In the genomic region with DNA sequence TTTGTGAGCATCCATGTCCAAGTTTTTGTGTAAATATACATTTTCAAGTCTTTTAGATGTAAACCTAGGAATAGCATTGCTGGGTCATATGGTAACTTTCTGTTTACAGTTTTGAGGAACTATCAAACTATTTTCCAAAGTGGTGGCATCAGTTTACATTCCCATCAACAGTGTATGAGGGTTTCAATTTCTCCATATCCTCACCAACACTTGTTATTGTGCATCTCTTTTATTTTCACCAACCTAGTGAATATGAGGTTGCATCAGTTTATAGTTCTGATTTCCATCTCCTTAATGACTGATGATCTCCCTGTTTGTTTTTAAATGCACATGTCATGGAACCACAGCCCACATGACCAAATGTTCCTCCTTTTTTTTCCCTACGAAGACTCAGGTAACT, we compare ENCODE assay signal across 39 cellular contexts.
"Had no signal": no experiment of that assay in that cellular context is flagged by ENCODE, and none has a peak within 500 bp of the region (broad histone marks: within the 10 kb centered on the region; RNA-seq: fewer than 3 reads in every experiment).

No MANE protein-coding gene starts in this region.

- DNase-seq: activated effector memory CD4-positive, alpha-beta T cell treated with anti-CD3 and anti-CD28 coated beads, Interleukin-2, amount 50 U/mL, for 16 hours; activated effector memory CD4-positive, alpha-beta T cell treated with Interleukin-2 at 50 U/mL for 16 hours; activated gamma-delta T cell; activated gamma-delta T cell treated with Interleukin-2 at 50 U/mL for 16 hours; activated naive CD4-positive, alpha-beta T cell; activated naive CD4-positive, alpha-beta T cell treated with anti-CD3 and anti-CD28 coated beads for 36 hours; activated naive CD4-positive, alpha-beta T cell treated with anti-CD3 and anti-CD28 coated beads, Interleukin-2, amount 10 ng/mL, durations not matched to agents 7 days and 5 days; activated naive CD4-positive, alpha-beta T cell treated with anti-CD3 and anti-CD28 coated beads, Interleukin-2, amount 50 U/mL, for 16 hours; activated naive CD4-positive, alpha-beta T cell treated with Interleukin-2 at 50 U/mL for 16 hours; activated naive CD8-positive, alpha-beta T cell treated with anti-CD3 and anti-CD28 coated beads for 36 hours; activated naive CD8-positive, alpha-beta T cell treated with anti-CD3 and anti-CD28 coated beads, Interleukin-2, amount 10 ng/mL, durations not matched to agents 7 days and 5 days; activated naive CD8-positive, alpha-beta T cell treated with anti-CD3 and anti-CD28 coated beads, Interleukin-2, amount 50 U/mL, for 24 hours; activated T-cell treated with anti-CD3 and anti-CD28 coated beads, Interleukin-2, amount 50 U/mL, for 1 hour; activated T-cell treated with anti-CD3 and anti-CD28 coated beads, Interleukin-2, amount 50 U/mL, for 24 hours; activated T-cell treated with anti-CD3 and anti-CD28 coated beads, Interleukin-2, amount 50 U/mL, for 4 hours; activated T-cell treated with anti-CD3 and anti-CD28 coated beads, Interleukin-2, amount 50 U/mL, for 48 hours; activated T-cell treated with anti-CD3 and anti-CD28 coated beads, Interleukin-2, amount 50 U/mL, for 72 hours; adrenal gland; amniotic stem cell; amygdala; anterior cingulate cortex; aorta; body of pancreas; brain microvascular endothelial cell; caudate nucleus; central memory CD4-positive, alpha-beta T cell; cerebellar nuclear complex had no signal

- H3K9me3 ChIP-seq: adrenal gland, ascending aorta, body of pancreas, breast epithelium had no signal

- H3K27me3 ChIP-seq: adrenal gland, ascending aorta, body of pancreas, brain microvascular endothelial cell, breast epithelium, cardiac muscle cell had no signal

- H3K4me3 Mint-ChIP-seq: activated naive CD4-positive, alpha-beta T cell treated with anti-CD3 and anti-CD28 coated beads for 36 hours; activated naive CD4-positive, alpha-beta T cell treated with anti-CD3 and anti-CD28 coated beads, Interleukin-2, amount 10 ng/mL, durations not matched to agents 7 days and 5 days; activated naive CD4-positive, alpha-beta T cell treated with anti-CD3 and anti-CD28 coated beads, Interleukin-2, amount 50 U/mL, for 24 hours; activated naive CD8-positive, alpha-beta T cell; activated naive CD8-positive, alpha-beta T cell treated with anti-CD3 and anti-CD28 coated beads for 36 hours; activated naive CD8-positive, alpha-beta T cell treated with anti-CD3 and anti-CD28 coated beads, Interleukin-2, amount 10 ng/mL, durations not matched to agents 7 days and 5 days; activated naive CD8-positive, alpha-beta T cell treated with anti-CD3 and anti-CD28 coated beads, Interleukin-2, amount 50 U/mL, for 24 hours; activated T-cell treated with anti-CD3 and anti-CD28 coated beads, Interleukin-2, amount 50 U/mL, for 24 hours; activated T-cell treated with anti-CD3 and anti-CD28 coated beads, Interleukin-2, amount 50 U/mL, for 4 hours; activated T-cell treated with anti-CD3 and anti-CD28 coated beads, Interleukin-2, amount 50 U/mL, for 72 hours; activated T-helper 1 cell treated with anti-CD3 and anti-CD28 coated beads, Interleukin-12 subunit alpha, Interleukin-12 subunit beta, Interleukin-2, Interleukin-4 antibody, amounts not matched to agents 30 ng/mL and 10 ng/mL and 1 ng/mL, durations not matched to agents 14 hours and 24 hours and 36 hours; activated T-helper 17 cell treated with anti-CD3 and anti-CD28 coated beads, Interleukin-2, amount 50 U/mL, for 72 hours; brain; central memory CD8-positive, alpha-beta T cell had no signal

- H3K4me1 ChIP-seq: body of pancreas, breast epithelium had no signal

- H3K27ac Mint-ChIP-seq: activated naive CD4-positive, alpha-beta T cell treated with anti-CD3 and anti-CD28 coated beads for 36 hours; activated naive CD4-positive, alpha-beta T cell treated with anti-CD3 and anti-CD28 coated beads, Interleukin-2, amount 10 ng/mL, durations not matched to agents 7 days and 5 days; activated naive CD4-positive, alpha-beta T cell treated with anti-CD3 and anti-CD28 coated beads, Interleukin-2, amount 50 U/mL, for 24 hours; activated naive CD4-positive, alpha-beta T cell treated with anti-CD3 and anti-CD28 coated beads, Interleukin-2, amount 50 U/mL, for 72 hours; activated naive CD8-positive, alpha-beta T cell; activated naive CD8-positive, alpha-beta T cell treated with anti-CD3 and anti-CD28 coated beads for 36 hours; activated naive CD8-positive, alpha-beta T cell treated with anti-CD3 and anti-CD28 coated beads, Interleukin-2, amount 10 ng/mL, durations not matched to agents 7 days and 5 days; activated naive CD8-positive, alpha-beta T cell treated with anti-CD3 and anti-CD28 coated beads, Interleukin-2, amount 50 U/mL, for 24 hours; activated T-cell treated with anti-CD3 and anti-CD28 coated beads, Interleukin-2, amount 50 U/mL, for 24 hours; activated T-cell treated with anti-CD3 and anti-CD28 coated beads, Interleukin-2, amount 50 U/mL, for 72 hours; activated T-helper 1 cell treated with anti-CD3 and anti-CD28 coated beads, Interleukin-12 subunit alpha, Interleukin-12 subunit beta, Interleukin-2, Interleukin-4 antibody, amounts not matched to agents 30 ng/mL and 10 ng/mL and 1 ng/mL, durations not matched to agents 14 hours and 24 hours and 36 hours; activated T-helper 17 cell treated with anti-CD3 and anti-CD28 coated beads, Interleukin-2, amount 50 U/mL, for 72 hours; activated T-helper 2 cell treated with anti-CD3 and anti-CD28 coated beads, Interferon-gamma antibody, Interleukin-2, Interleukin-4, amounts not matched to agents 10 μg/mL and 5 μg/mL and 100 μg/mL, durations not matched to agents 14 hours and 24 hours and 36 hours; brain had no signal

- H3K36me3 ChIP-seq: adrenal gland, brain microvascular endothelial cell, breast epithelium, cardiac muscle cell had no signal

- H3K27ac ChIP-seq: adrenal gland, ascending aorta, body of pancreas, brain microvascular endothelial cell, breast epithelium, cardiac muscle cell had no signal

- H3K9me3 Mint-ChIP-seq: activated T-cell treated with anti-CD3 and anti-CD28 coated beads, Interleukin-2, amount 50 U/mL, for 72 hours; activated T-helper 17 cell treated with anti-CD3 and anti-CD28 coated beads, Interleukin-2, amount 50 U/mL, for 72 hours; central memory CD8-positive, alpha-beta T cell had no signal

- H3K27me3 Mint-ChIP-seq: activated naive CD4-positive, alpha-beta T cell treated with anti-CD3 and anti-CD28 coated beads, Interleukin-2, amount 10 ng/mL, durations not matched to agents 7 days and 5 days; activated naive CD8-positive, alpha-beta T cell treated with anti-CD3 and anti-CD28 coated beads, Interleukin-2, amount 10 ng/mL, durations not matched to agents 7 days and 5 days; activated naive CD8-positive, alpha-beta T cell treated with anti-CD3 and anti-CD28 coated beads, Interleukin-2, amount 50 U/mL, for 24 hours; brain had no signal

- H3K4me1 Mint-ChIP-seq: activated naive CD4-positive, alpha-beta T cell treated with anti-CD3 and anti-CD28 coated beads, Interleukin-2, amount 10 ng/mL, durations not matched to agents 7 days and 5 days; activated naive CD4-positive, alpha-beta T cell treated with anti-CD3 and anti-CD28 coated beads, Interleukin-2, amount 50 U/mL, for 24 hours; activated naive CD8-positive, alpha-beta T cell treated with anti-CD3 and anti-CD28 coated beads for 36 hours; activated naive CD8-positive, alpha-beta T cell treated with anti-CD3 and anti-CD28 coated beads, Interleukin-2, amount 50 U/mL, for 24 hours; activated T-helper 17 cell treated with anti-CD3 and anti-CD28 coated beads, Interleukin-2, amount 50 U/mL, for 72 hours; central memory CD8-positive, alpha-beta T cell had no signal

- FAIRE-seq: bronchial epithelial cell had no signal

- ATAC-seq: activated naive CD4-positive, alpha-beta T cell treated with anti-CD3 and anti-CD28 coated beads, Interleukin-2, amount 50 U/mL, for 72 hours; activated naive CD8-positive, alpha-beta T cell treated with anti-CD3 and anti-CD28 coated beads, Interleukin-2, amount 50 U/mL, for 24 hours; activated T-cell treated with anti-CD3 and anti-CD28 coated beads, Interleukin-2, amount 50 U/mL, for 4 hours; activated T-cell treated with anti-CD3 and anti-CD28 coated beads, Interleukin-2, amount 50 U/mL, for 72 hours; activated T-helper 17 cell treated with anti-CD3 and anti-CD28 coated beads, Interleukin-2, amount 50 U/mL, for 72 hours; body of pancreas had no signal

- H3K36me3 Mint-ChIP-seq: activated naive CD4-positive, alpha-beta T cell treated with anti-CD3 and anti-CD28 coated beads, Interleukin-2, amount 10 ng/mL, durations not matched to agents 7 days and 5 days; activated naive CD4-positive, alpha-beta T cell treated with anti-CD3 and anti-CD28 coated beads, Interleukin-2, amount 50 U/mL, for 24 hours; activated naive CD4-positive, alpha-beta T cell treated with anti-CD3 and anti-CD28 coated beads, Interleukin-2, amount 50 U/mL, for 72 hours; activated naive CD8-positive, alpha-beta T cell; activated naive CD8-positive, alpha-beta T cell treated with anti-CD3 and anti-CD28 coated beads for 36 hours; activated naive CD8-positive, alpha-beta T cell treated with anti-CD3 and anti-CD28 coated beads, Interleukin-2, amount 10 ng/mL, durations not matched to agents 7 days and 5 days had no signal

- H3K4me3 ChIP-seq: adrenal gland, ascending aorta, body of pancreas, breast epithelium, cardiac muscle cell had no signal
